ENCODE assay signal across 8 cellular contexts in genomic region chr4:155371432-155372043, GRCh38. TPM values are rescaled to one million over a fixed set of nuclear protein-coding genes. Genes with fewer than 3 reads are reported as not detected.
DNase-seq lines count a peak whose midpoint lies in the region; ATAC-seq and TF ChIP-seq lines count a peak whose summit lies in the region.

No MANE protein-coding gene starts in this region.

- no peaks in the 10 kb centered on the region for H3K27me3 Mint-ChIP-seq in naive thymus-derived CD4-positive, alpha-beta T cell

- peaks cover 12% of the 10 kb centered on the region for H3K4me1 ChIP-seq in left ventricle myocardium inferior
- peaks cover 20% of the 10 kb centered on the region for H3K4me1 ChIP-seq in Loucy (ENCODE audit: insufficient read depth, low read length, poor library complexity, severe bottlenecking)
- peaks cover 7 to 8% of the 10 kb centered on the region in 2 donors for H3K4me1 ChIP-seq in naive thymus-derived CD4-positive, alpha-beta T cell (ENCODE audit: control insufficient read depth in 2 of 2, insufficient read depth in 2 of 2, low read length in 2 of 2)

- H4K20me1 ChIP-seq in Loucy (ENCODE audit: insufficient read depth, low read length, poor library complexity, severe bottlenecking), result no peaks in the 10 kb centered on the region

- H3K79me2 ChIP-seq in Loucy (ENCODE audit: insufficient read depth, low read length), result no peaks in the 10 kb centered on the region

- H3K4me1 Mint-ChIP-seq in naive thymus-derived CD4-positive, alpha-beta T cell, result peaks cover 4 to 18% (median 13%) of the 10 kb centered on the region in 7 donors

- no peak overlapping the region for H3K27ac Mint-ChIP-seq in naive thymus-derived CD4-positive, alpha-beta T cell

- H3K9me3 ChIP-seq in left ventricle myocardium inferior (replicated peaks), result no peaks in the 10 kb centered on the region
- no peaks in the 10 kb centered on the region for H3K9me3 ChIP-seq in Loucy (ENCODE audit: insufficient read depth, low read depth, low read length)
- no peaks in the 10 kb centered on the region for H3K9me3 ChIP-seq in naive thymus-derived CD4-positive, alpha-beta T cell (ENCODE audit: control insufficient read depth in 2 of 3, low read length in 3 of 3)

- H3K4me3 ChIP-seq in left ventricle myocardium inferior (no peak overlapping the region), Loucy (ENCODE audit: low read length, poor library complexity, severe bottlenecking) (no peak overlapping the region), astrocyte of the spinal cord (ENCODE audit: low read depth, low read length) (no peak overlapping the region)
- H3K4me3 ChIP-seq in naive thymus-derived CD4-positive, alpha-beta T cell (ENCODE audit: low read length), result no peak overlapping the region

- H3F3A ChIP-seq in Loucy (ENCODE audit: low read depth), result no peaks in the 10 kb centered on the region

- H3K27me3 ChIP-seq in left ventricle myocardium inferior (ENCODE audit: low read depth) (peaks cover 19% of the 10 kb centered on the region), Loucy (ENCODE audit: insufficient read depth, low read length, poor library complexity, severe bottlenecking) (no peaks in the 10 kb centered on the region)
- H3K27me3 ChIP-seq in naive thymus-derived CD4-positive, alpha-beta T cell (ENCODE audit: control insufficient read depth in 2 of 2, insufficient read depth in 2 of 2, low read length in 2 of 2), result no peaks in the 10 kb centered on the region

- in situ Hi-C loops in astrocyte of the spinal cord (cut with HindIII; ENCODE audit: low sequenced_read_pairs), result no loop called here

- no peak overlapping the region for H2AFZ ChIP-seq in Loucy (ENCODE audit: low read length)

- H3K9me2 ChIP-seq in Loucy (replicated peaks; ENCODE audit: low read depth, low read length), result no peaks in the 10 kb centered on the region

- CTCF ChIA-PET in naive thymus-derived CD4-positive, alpha-beta T cell (lab: Charles Lee), result interaction anchor here (0.7 to 1.6 kb wide), 3 partner anchors 819 to 869 kb away, joined by 3 to 4 read pairs (median 3); no protein-coding TSS in a partner anchor

- peak; percentile 61 for TF ChIP-seq CTCF in left ventricle myocardium inferior (IDR thresholded peaks at IDR 0.05; ENCODE audit: borderline replicate concordance)
- TF ChIP-seq CTCF in Loucy (conservative IDR thresholded peaks at IDR 0.05; ENCODE audit: low read length), result peak; percentile 72
- TF ChIP-seq CTCF in astrocyte of the spinal cord (IDR thresholded peaks at IDR 0.05; ENCODE audit: low read depth, low read length), result peak; percentile 45

- intact Hi-C loops in left ventricle myocardium inferior (cut with micrococcal nuclease), result loop anchor here (5.0 kb wide), 1 partner anchor 564 kb away; no protein-coding TSS in a partner anchor
- intact Hi-C loops in cardiac septum (cut with DNase I), result loop anchor here (5.0 kb wide), 1 partner anchor 819 kb away; the partner anchor contains the start of gene PLRG1
- intact Hi-C loops in naive thymus-derived CD4-positive, alpha-beta T cell (cut with micrococcal nuclease), result loop anchor here (1.0 to 10.0 kb wide), 7 partner anchors 389 to 1577 kb away; no protein-coding TSS in a partner anchor

- no peak overlapping the region for H3K9ac ChIP-seq in Loucy (ENCODE audit: low read depth, low read length, poor library complexity, severe bottlenecking)

- peak; percentile 33 for ATAC-seq in naive thymus-derived CD4-positive, alpha-beta T cell
- no peak for ATAC-seq in GM21447 (IDR thresholded peaks at IDR 0.05; ENCODE audit: unreplicated experiment)

- DNase-seq in left ventricle myocardium inferior (no peak), cardiac septum (ENCODE audit: low spot score) (no peak), astrocyte of the spinal cord (ENCODE audit: low read depth, low spot score) (peak; percentile 37), NCI-H226 (no peak)
- peak in 5 of 9 donors; percentile 19 to 37 (median 33) for DNase-seq in naive thymus-derived CD4-positive, alpha-beta T cell
- DNase-seq in stimulated activated CD4-positive, alpha-beta T cell treated with anti-CD3 and anti-CD28 coated beads, Interleukin-4, amount 100 ng/mL, for 1 hour, result no peak

- H3K36me3 Mint-ChIP-seq in naive thymus-derived CD4-positive, alpha-beta T cell, result peaks cover 0 to 26% (median 4%) of the 10 kb centered on the region in 5 donors

- H3K36me3 ChIP-seq in left ventricle myocardium inferior (peaks cover 7% of the 10 kb centered on the region), Loucy (ENCODE audit: insufficient read depth, low read length) (no peaks in the 10 kb centered on the region)
- H3K36me3 ChIP-seq in naive thymus-derived CD4-positive, alpha-beta T cell (ENCODE audit: control insufficient read depth in 2 of 3, insufficient read depth in 3 of 3, low read length in 3 of 3), result no peaks in the 10 kb centered on the region

- POLR2A ChIA-PET in naive thymus-derived CD4-positive, alpha-beta T cell (lab: Charles Lee), result no interaction called here

- no peak overlapping the region for H3K4me2 ChIP-seq in Loucy (ENCODE audit: low read depth, low read length, poor library complexity, severe bottlenecking)

- H3K27ac ChIP-seq in left ventricle myocardium inferior (replicated peaks), result no peak overlapping the region
- no peak overlapping the region for H3K27ac ChIP-seq in naive thymus-derived CD4-positive, alpha-beta T cell (ENCODE audit: low read depth, low read length)

- H3K4me3 Mint-ChIP-seq in naive thymus-derived CD4-positive, alpha-beta T cell, result no peak overlapping the region

- H3K9me3 Mint-ChIP-seq in naive thymus-derived CD4-positive, alpha-beta T cell, result no peaks in the 10 kb centered on the region

RNA-seq across cellular contexts. Expression of gene MAP9, which starts 5.2 kb away (rescaled TPM):
- total RNA-seq in left ventricle myocardium inferior (6.6 TPM), cardiac septum (9.3 TPM)
- 10 to 100 TPM in 2 of 5 experiments, 1 to 10 TPM in 3; 3.2 to 20.5 (median 7.0) TPM for total RNA-seq in naive thymus-derived CD4-positive, alpha-beta T cell
- 1 to 10 TPM; 3.4 to 5.0 TPM for polyA plus RNA-seq in naive thymus-derived CD4-positive, alpha-beta T cell

Comparison
In these comparisons a context has a peak if more than half of its experiments do, and no peak if none do; other contexts are left out.
1. DNase-seq: peak in astrocyte of the spinal cord (single experiment) and naive thymus-derived CD4-positive, alpha-beta T cell (5 of 9); none in left ventricle myocardium inferior (single experiment), cardiac septum (single experiment), NCI-H226 (single experiment) and stimulated activated CD4-positive, alpha-beta T cell treated with anti-CD3 and anti-CD28 coated beads, Interleukin-4, amount 100 ng/mL, for 1 hour (single experiment).
2. Peak in every context shown above with its lines, with median percentiles within 50 percentile points of each other: CTCF ChIP-seq.